1 cellular context compared by ENCODE assay signal in genomic region chr11:68650801-68651200, GRCh38.
TF ChIP-seq lines count a peak whose summit lies in the region.

No MANE protein-coding gene starts in this region.

TF ChIP-seq in GM23338, 12 proteins besides CTCF, POLR2A, EP300 and RAD21 (continued from another document):
- TF ChIP-seq, protein P1, sequence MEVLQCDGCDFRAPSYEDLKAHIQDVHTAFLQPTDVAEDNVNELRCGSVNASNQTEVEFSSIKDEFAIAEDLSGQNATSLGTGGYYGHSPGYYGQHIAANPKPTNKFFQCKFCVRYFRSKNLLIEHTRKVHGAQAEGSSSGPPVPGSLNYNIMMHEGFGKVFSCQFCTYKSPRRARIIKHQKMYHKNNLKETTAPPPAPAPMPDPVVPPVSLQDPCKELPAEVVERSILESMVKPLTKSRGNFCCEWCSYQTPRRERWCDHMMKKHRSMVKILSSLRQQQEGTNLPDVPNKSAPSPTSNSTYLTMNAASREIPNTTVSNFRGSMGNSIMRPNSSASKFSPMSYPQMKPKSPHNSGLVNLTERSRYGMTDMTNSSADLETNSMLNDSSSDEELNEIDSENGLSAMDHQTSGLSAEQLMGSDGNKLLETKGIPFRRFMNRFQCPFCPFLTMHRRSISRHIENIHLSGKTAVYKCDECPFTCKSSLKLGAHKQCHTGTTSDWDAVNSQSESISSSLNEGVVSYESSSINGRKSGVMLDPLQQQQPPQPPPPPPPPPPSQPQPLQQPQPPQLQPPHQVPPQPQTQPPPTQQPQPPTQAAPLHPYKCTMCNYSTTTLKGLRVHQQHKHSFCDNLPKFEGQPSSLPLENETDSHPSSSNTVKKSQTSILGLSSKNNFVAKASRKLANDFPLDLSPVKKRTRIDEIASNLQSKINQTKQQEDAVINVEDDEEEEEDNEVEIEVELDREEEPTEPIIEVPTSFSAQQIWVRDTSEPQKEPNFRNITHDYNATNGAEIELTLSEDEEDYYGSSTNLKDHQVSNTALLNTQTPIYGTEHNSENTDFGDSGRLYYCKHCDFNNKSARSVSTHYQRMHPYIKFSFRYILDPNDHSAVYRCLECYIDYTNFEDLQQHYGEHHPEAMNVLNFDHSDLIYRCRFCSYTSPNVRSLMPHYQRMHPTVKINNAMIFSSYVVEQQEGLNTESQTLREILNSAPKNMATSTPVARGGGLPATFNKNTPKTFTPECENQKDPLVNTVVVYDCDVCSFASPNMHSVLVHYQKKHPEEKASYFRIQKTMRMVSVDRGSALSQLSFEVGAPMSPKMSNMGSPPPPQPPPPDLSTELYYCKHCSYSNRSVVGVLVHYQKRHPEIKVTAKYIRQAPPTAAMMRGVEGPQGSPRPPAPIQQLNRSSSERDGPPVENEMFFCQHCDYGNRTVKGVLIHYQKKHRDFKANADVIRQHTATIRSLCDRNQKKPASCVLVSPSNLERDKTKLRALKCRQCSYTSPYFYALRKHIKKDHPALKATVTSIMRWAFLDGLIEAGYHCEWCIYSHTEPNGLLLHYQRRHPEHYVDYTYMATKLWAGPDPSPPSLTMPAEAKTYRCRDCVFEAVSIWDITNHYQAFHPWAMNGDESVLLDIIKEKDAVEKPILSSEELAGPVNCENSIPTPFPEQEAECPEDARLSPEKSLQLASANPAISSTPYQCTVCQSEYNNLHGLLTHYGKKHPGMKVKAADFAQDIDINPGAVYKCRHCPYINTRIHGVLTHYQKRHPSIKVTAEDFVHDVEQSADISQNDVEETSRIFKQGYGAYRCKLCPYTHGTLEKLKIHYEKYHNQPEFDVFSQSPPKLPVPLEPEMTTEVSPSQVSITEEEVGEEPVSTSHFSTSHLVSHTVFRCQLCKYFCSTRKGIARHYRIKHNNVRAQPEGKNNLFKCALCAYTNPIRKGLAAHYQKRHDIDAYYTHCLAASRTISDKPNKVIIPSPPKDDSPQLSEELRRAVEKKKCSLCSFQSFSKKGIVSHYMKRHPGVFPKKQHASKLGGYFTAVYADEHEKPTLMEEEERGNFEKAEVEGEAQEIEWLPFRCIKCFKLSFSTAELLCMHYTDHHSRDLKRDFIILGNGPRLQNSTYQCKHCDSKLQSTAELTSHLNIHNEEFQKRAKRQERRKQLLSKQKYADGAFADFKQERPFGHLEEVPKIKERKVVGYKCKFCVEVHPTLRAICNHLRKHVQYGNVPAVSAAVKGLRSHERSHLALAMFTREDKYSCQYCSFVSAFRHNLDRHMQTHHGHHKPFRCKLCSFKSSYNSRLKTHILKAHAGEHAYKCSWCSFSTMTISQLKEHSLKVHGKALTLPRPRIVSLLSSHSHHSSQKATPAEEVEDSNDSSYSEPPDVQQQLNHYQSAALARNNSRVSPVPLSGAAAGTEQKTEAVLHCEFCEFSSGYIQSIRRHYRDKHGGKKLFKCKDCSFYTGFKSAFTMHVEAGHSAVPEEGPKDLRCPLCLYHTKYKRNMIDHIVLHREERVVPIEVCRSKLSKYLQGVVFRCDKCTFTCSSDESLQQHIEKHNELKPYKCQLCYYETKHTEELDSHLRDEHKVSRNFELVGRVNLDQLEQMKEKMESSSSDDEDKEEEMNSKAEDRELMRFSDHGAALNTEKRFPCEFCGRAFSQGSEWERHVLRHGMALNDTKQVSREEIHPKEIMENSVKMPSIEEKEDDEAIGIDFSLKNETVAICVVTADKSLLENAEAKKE (CRISPR knock-in tag; IDR thresholded peaks at IDR 0.05) = no peak
- no peak for TF ChIP-seq CREB1 (CRISPR knock-in tag; IDR thresholded peaks at IDR 0.05; ENCODE audit: low read depth)
- no peak for TF ChIP-seq NANOG (IDR thresholded peaks at IDR 0.05; ENCODE audit: borderline replicate concordance)
- TF ChIP-seq JUNB (IDR thresholded peaks at IDR 0.05; ENCODE audit: unreplicated experiment) = no peak
- no peak for TF ChIP-seq EZH2phosphoT487 (IDR thresholded peaks at IDR 0.05; ENCODE audit: unreplicated experiment)
- TF ChIP-seq, protein P2, sequence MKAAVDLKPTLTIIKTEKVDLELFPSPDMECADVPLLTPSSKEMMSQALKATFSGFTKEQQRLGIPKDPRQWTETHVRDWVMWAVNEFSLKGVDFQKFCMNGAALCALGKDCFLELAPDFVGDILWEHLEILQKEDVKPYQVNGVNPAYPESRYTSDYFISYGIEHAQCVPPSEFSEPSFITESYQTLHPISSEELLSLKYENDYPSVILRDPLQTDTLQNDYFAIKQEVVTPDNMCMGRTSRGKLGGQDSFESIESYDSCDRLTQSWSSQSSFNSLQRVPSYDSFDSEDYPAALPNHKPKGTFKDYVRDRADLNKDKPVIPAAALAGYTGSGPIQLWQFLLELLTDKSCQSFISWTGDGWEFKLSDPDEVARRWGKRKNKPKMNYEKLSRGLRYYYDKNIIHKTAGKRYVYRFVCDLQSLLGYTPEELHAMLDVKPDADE (IDR thresholded peaks at IDR 0.05) = no peak
- no peak for TF ChIP-seq POLR2AphosphoS5 (IDR thresholded peaks at IDR 0.05; ENCODE audit: low read depth)
- TF ChIP-seq STAT1 (IDR thresholded peaks at IDR 0.05; ENCODE audit: unreplicated experiment) = no peak
